In genomic region chr18:23133860-23134779, GRCh38 we compare ENCODE assay signal across 8 cellular contexts. TPM values are rescaled to one million over a fixed set of nuclear protein-coding genes. Genes with fewer than 3 reads are reported as not detected.
A peak's percentile ranks its signal among the peaks of the same experiment; 100 is the strongest.
DNase-seq lines count a peak whose midpoint lies in the region; ATAC-seq and TF ChIP-seq lines count a peak whose summit lies in the region.

No MANE protein-coding gene starts in this region.

- BruUV-seq in PC-3 (replicated peaks; lab: Mats Ljungman, UMichigan) (no TSS peak), MCF 10A (replicated peaks; lab: Mats Ljungman, UMichigan) (no TSS peak)

- H2AK5ac ChIP-seq in mesenchymal stem cell (ENCODE audit: low read length, severe bottlenecking) = peak overlapping the region; percentile 72

- H3K27me3 Mint-ChIP-seq in MCF 10A (ENCODE audit: insufficient read depth, unreplicated experiment) (no peaks in the 10 kb centered on the region), type B pancreatic cell (peaks cover 38% of the 10 kb centered on the region)

- TF ChIP-seq CTCF in C4-2B (conservative IDR thresholded peaks at IDR 0.05) (no peak), PC-3 (conservative IDR thresholded peaks at IDR 0.05; ENCODE audit: low read depth, low read length) (no peak), MCF 10A (IDR thresholded peaks at IDR 0.05; ENCODE audit: unreplicated experiment) (no peak), type B pancreatic cell (conservative IDR thresholded peaks at IDR 0.05) (no peak), psoas muscle (IDR thresholded peaks at IDR 0.05) (no peak)

- no peak overlapping the region for H4K91ac ChIP-seq in mesenchymal stem cell (ENCODE audit: low read length)

- H3K4me3 Mint-ChIP-seq in MCF 10A (ENCODE audit: unreplicated experiment) = peak overlapping the region; percentile 80
- peak overlapping the region; percentile 89 for H3K4me3 Mint-ChIP-seq in type B pancreatic cell

- no peak overlapping the region for H2BK120ac ChIP-seq in mesenchymal stem cell (ENCODE audit: low read depth, low read length)

- 18% methylated on average over 15 of the region's 18 CpGs for WGBS in mesenchymal stem cell
- WGBS in psoas muscle, 3 donors = 54 to 61% (median 55%) methylated on average over 18 of the region's 18 CpGs

- no peaks in the 10 kb centered on the region for H3K9me3 Mint-ChIP-seq in MCF 10A (ENCODE audit: unreplicated experiment)
- H3K9me3 Mint-ChIP-seq in type B pancreatic cell = no peaks in the 10 kb centered on the region

- POLR2A ChIA-PET in PC-3 (lab: Charles Lee; ENCODE audit: unreplicated experiment) = interaction anchor here (0.5 to 1.0 kb wide), 5 partner anchors 32 to 1017 kb away, joined by 3 to 23 read pairs (median 7); no protein-coding TSS in a partner anchor
- POLR2A ChIA-PET in MCF 10A (lab: Yijun Ruan, JAX) = interaction anchor here (0.7 to 3.8 kb wide), 25 partner anchors 9 to 369 kb away, joined by 3 to 44 read pairs (median 4); partner anchors contain the start of gene RIOK3

- peak overlapping the region; percentile 77 for H2AFZ ChIP-seq in PC-3 (ENCODE audit: low read length)
- H2AFZ ChIP-seq in mesenchymal stem cell (ENCODE audit: low read depth, low read length) = no peak overlapping the region

- intact Hi-C loops in PC-3 (cut with micrococcal nuclease) (loop anchor here (2.0 to 5.0 kb wide), 5 partner anchors 19 to 368 kb away; partner anchors contain the start of gene RMC1), MCF 10A (cut with micrococcal nuclease) (loop anchor here (2.0 to 10.0 kb wide), 5 partner anchors 57 to 451 kb away; partner anchors contain the start of gene NPC1), psoas muscle (cut with DNase I) (loop anchor here (2.0 to 5.0 kb wide), 5 partner anchors 223 to 278 kb away; no protein-coding TSS in a partner anchor)

- ATAC-seq in PC-3 (peak; percentile 67), psoas muscle (no peak)

- H3K79me2 ChIP-seq in PC-3 (ENCODE audit: low read length) = peaks cover 29% of the 10 kb centered on the region

- H3K4me1 ChIP-seq in HUES6 (ENCODE audit: control insufficient read depth, insufficient read depth, low read length) = peaks cover 42% of the 10 kb centered on the region
- H3K4me1 ChIP-seq in PC-3 (ENCODE audit: insufficient read depth, low read length) = peaks cover 37% of the 10 kb centered on the region
- H3K4me1 ChIP-seq in mesenchymal stem cell (ENCODE audit: control insufficient read depth, insufficient read depth, low read depth, low read length) = peaks cover 16% of the 10 kb centered on the region
- peaks cover 10% of the 10 kb centered on the region for H3K4me1 ChIP-seq in psoas muscle

- H3K27me3 ChIP-seq in HUES6 (ENCODE audit: control insufficient read depth, insufficient read depth, low read length) (peaks cover 12% of the 10 kb centered on the region; the same call in 1 of the 2 replicates), PC-3 (ENCODE audit: low read length) (no peaks in the 10 kb centered on the region), mesenchymal stem cell (ENCODE audit: control insufficient read depth in 1 of 2, insufficient read depth in 1 of 2, low read length in 2 of 2) (no peaks in the 10 kb centered on the region), psoas muscle (ENCODE audit: insufficient read depth in 3 of 3, low read length in 2 of 3) (peaks cover 0 to 36% (median 20%) of the 10 kb centered on the region in 3 donors)

- peak overlapping the region; percentile 85 for H3K9ac ChIP-seq in HUES6 (ENCODE audit: low read length)
- H3K9ac ChIP-seq in PC-3 (ENCODE audit: low read length) = peak overlapping the region; percentile 77
- peak overlapping the region; percentile 86 for H3K9ac ChIP-seq in mesenchymal stem cell (ENCODE audit: low read length)

- H3K27ac ChIP-seq in C4-2B (peak overlapping the region; percentile 92), HUES6 (ENCODE audit: low read depth, low read length) (peak overlapping the region; percentile 22), PC-3 (ENCODE audit: low read length) (peak overlapping the region; percentile 90), mesenchymal stem cell (ENCODE audit: low read length, poor library complexity, severe bottlenecking) (peak overlapping the region; percentile 24), psoas muscle (no peak overlapping the region)

- H3K9me3 ChIP-seq in HUES6 (ENCODE audit: control insufficient read depth, insufficient read depth, low read depth, low read length) (no peaks in the 10 kb centered on the region), PC-3 (ENCODE audit: low read length) (no peaks in the 10 kb centered on the region), mesenchymal stem cell (ENCODE audit: control insufficient read depth, low read length) (no peaks in the 10 kb centered on the region), psoas muscle (no peaks in the 10 kb centered on the region)

- peak overlapping the region in 1 of 2 experiments; percentile 86 for H3K18ac ChIP-seq in mesenchymal stem cell (ENCODE audit: low read depth in 1 of 2, low read length in 2 of 2)

- H3K36me3 ChIP-seq in HUES6 (ENCODE audit: control insufficient read depth, insufficient read depth, low read length) (no peaks in the 10 kb centered on the region), PC-3 (ENCODE audit: low read depth, low read length) (no peaks in the 10 kb centered on the region), mesenchymal stem cell (ENCODE audit: control insufficient read depth in 1 of 2, insufficient read depth in 2 of 2, low read depth in 1 of 2, low read length in 2 of 2) (no peaks in the 10 kb centered on the region), psoas muscle (ENCODE audit: insufficient read depth in 1 of 2, low read depth in 1 of 2) (no peaks in the 10 kb centered on the region)

- H3K23ac ChIP-seq in mesenchymal stem cell (ENCODE audit: low read length in 2 of 2) = peak overlapping the region in 1 of 2 experiments; percentile 80

- CTCF ChIA-PET in PC-3 (lab: Charles Lee) (interaction anchor here (0.6 to 1.5 kb wide), 5 partner anchors 57 to 431 kb away, joined by 3 to 8 read pairs (median 3); no protein-coding TSS in a partner anchor), MCF 10A (lab: Yijun Ruan, JAX) (interaction anchor here (0.6 to 3.5 kb wide), 9 partner anchors 70 to 319 kb away, joined by 3 to 51 read pairs (median 3); no protein-coding TSS in a partner anchor)

- H3F3A ChIP-seq in PC-3 (ENCODE audit: low read length, unreplicated experiment) = no peaks in the 10 kb centered on the region

- H3K14ac ChIP-seq in mesenchymal stem cell (ENCODE audit: low read length in 2 of 2) = peak overlapping the region in 1 of 2 experiments; percentile 31

- H3K4me2 ChIP-seq in PC-3 (ENCODE audit: low read length) (peak overlapping the region; percentile 86), mesenchymal stem cell (ENCODE audit: low read length, poor library complexity, severe bottlenecking) (peak overlapping the region; percentile 97)

- DNase-seq in PC-3 (peak; percentile 83), MCF 10A (ENCODE audit: unreplicated experiment) (peak; percentile 71), mesenchymal stem cell (no peak), type B pancreatic cell (ENCODE audit: extremely low spot score, unreplicated experiment) (no peak), psoas muscle (no peak)

- H3K4me1 Mint-ChIP-seq in MCF 10A (ENCODE audit: insufficient read depth, unreplicated experiment) (peaks cover 21% of the 10 kb centered on the region), type B pancreatic cell (ENCODE audit: unreplicated experiment) (peaks cover 37% of the 10 kb centered on the region)

- no peak overlapping the region for H3K4ac ChIP-seq in mesenchymal stem cell (ENCODE audit: low read depth in 1 of 2, low read length in 2 of 2)

- H2BK15ac ChIP-seq in mesenchymal stem cell (ENCODE audit: low read depth, poor library complexity, severe bottlenecking) = no peak overlapping the region

- H4K20me1 ChIP-seq in PC-3 (ENCODE audit: low read length) = peaks cover 20% of the 10 kb centered on the region; the same call in 1 of the 2 replicates

- no peaks in the 10 kb centered on the region for H3K9me2 ChIP-seq in PC-3 (replicated peaks; ENCODE audit: low read length)

- H3K4me3 ChIP-seq in HUES6 (ENCODE audit: low read depth, low read length) = peak overlapping the region; percentile 91
- peak overlapping the region; percentile 76 for H3K4me3 ChIP-seq in PC-3 (ENCODE audit: low read length)
- H3K4me3 ChIP-seq in mesenchymal stem cell (ENCODE audit: insufficient read depth in 1 of 2, low read depth in 1 of 2, low read length in 2 of 2) = peak overlapping the region in 1 of 2 experiments; percentile 82
- no peak overlapping the region for H3K4me3 ChIP-seq in psoas muscle

- H4K8ac ChIP-seq in mesenchymal stem cell (ENCODE audit: low read length) = no peak overlapping the region

- TF ChIP-seq POLR2A in GM19193 (IDR thresholded peaks at IDR 0.05; ENCODE audit: extremely low read depth, insufficient read depth, insufficient read length) = peak; percentile 61

- no peak overlapping the region for H2BK5ac ChIP-seq in mesenchymal stem cell (ENCODE audit: low read depth, low read length, poor library complexity, severe bottlenecking)

- H3K27ac Mint-ChIP-seq in MCF 10A (ENCODE audit: low read depth, unreplicated experiment) (peak overlapping the region; percentile 8), type B pancreatic cell (peak overlapping the region; percentile 85)

- H3K79me1 ChIP-seq in mesenchymal stem cell (replicated peaks; ENCODE audit: low read length, poor library complexity, severe bottlenecking) = peaks cover 13% of the 10 kb centered on the region

- H2BK12ac ChIP-seq in mesenchymal stem cell (ENCODE audit: low read length in 2 of 2) = peak overlapping the region in 1 of 2 experiments; percentile 88

- H3K36me3 Mint-ChIP-seq in MCF 10A (ENCODE audit: insufficient read depth, unreplicated experiment) (no peaks in the 10 kb centered on the region), type B pancreatic cell (no peaks in the 10 kb centered on the region)

RNA-seq across cellular contexts. Expression of gene CABLES1, which starts 1.2 kb away (rescaled TPM):
- total RNA-seq in PC-3 (2014; rRNA removed) = 18.6 and 20.5 TPM in 2 replicates
- total RNA-seq in MCF 10A (2022) = 3.2 and 3.7 TPM in 2 replicates
- polyA plus RNA-seq in mesenchymal stem cell (2013, experiment 1 of 2) = 8.1 TPM
- 8.9 TPM for polyA plus RNA-seq in mesenchymal stem cell (2013, experiment 2 of 2)
- total RNA-seq in type B pancreatic cell (ENCODE audit: low replicate concordance) = 11.4 and 31.1 TPM in 2 replicates
- total RNA-seq in psoas muscle = 1 to 10 TPM in 2 of 4 donors, under 1 TPM in 2; 0.42 to 1.5 (median 1.1) TPM
- 1 to 10 TPM in 1 of 3 donors, under 1 TPM in 2; 0.45 to 1.1 (median 0.46) TPM for polyA plus RNA-seq in psoas muscle

Comparison
In these comparisons a context has a peak if more than half of its experiments do, and no peak if none do; other contexts are left out.
1. DNase-seq: peak in PC-3 (single experiment) and MCF 10A (single experiment); none in mesenchymal stem cell (single experiment), type B pancreatic cell (single experiment) and psoas muscle (0 of 2).
2. Peak in every context shown above with its lines, with median percentiles within 50 percentile points of each other: H3K9ac ChIP-seq.